In the genomic region with DNA sequence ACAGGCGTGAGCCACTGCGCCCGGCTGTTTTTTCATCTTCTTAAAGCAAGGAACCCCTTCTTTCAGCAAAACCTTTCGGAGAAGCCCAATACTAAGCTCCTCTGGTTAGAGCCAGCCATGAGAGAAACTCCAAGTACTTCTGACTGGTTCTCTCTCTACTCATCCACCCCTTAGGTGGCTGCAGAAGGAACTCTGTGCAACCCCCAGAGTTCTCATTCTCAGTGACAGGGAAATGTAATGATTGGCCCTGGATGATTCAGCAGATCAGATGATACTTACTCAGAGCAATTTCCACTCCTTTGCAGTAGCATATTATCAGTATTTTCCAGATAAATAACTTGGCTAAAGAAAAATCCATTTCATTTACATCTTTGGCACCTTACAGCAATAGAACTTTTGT, we compare ENCODE assay signal across 19 cellular contexts. TPM values are rescaled to one million over a fixed set of nuclear protein-coding genes. Genes with fewer than 3 reads are reported as not detected.
A peak's percentile ranks its signal among the peaks of the same experiment; 100 is the strongest.
DNase-seq lines count a peak whose midpoint lies in the region; ATAC-seq lines count a peak whose summit lies in the region.
"Had no signal": no experiment of that assay in that cellular context is flagged by ENCODE, and none has a peak within 500 bp of the region (broad histone marks: within the 10 kb centered on the region; RNA-seq: fewer than 3 reads in every experiment).

No MANE protein-coding gene starts in this region.

- WGBS in mesenchymal stem cell, result 94% methylated on average over 4 of the region's 4 CpGs

- no peaks in the 10 kb centered on the region for H3K9me3 ChIP-seq in mesenchymal stem cell (ENCODE audit: control insufficient read depth, low read length)
- H3K9me3 ChIP-seq: right atrium auricular region, SJSA1 had no signal

- no peak overlapping the region for H4K91ac ChIP-seq in mesenchymal stem cell (ENCODE audit: low read length)

- intact Hi-C loops in dendritic cell treated with granulocyte-macrophage colony-stimulating factor and Interleukin-4, amounts not matched to agents 40 ng/mL and 50 ng/mL, for 4 days (cut with micrococcal nuclease), result no loop called here

- no peak for ATAC-seq in GM21723 (IDR thresholded peaks at IDR 0.05; ENCODE audit: unreplicated experiment)
- ATAC-seq: activated naive CD8-positive, alpha-beta T cell treated with anti-CD3 and anti-CD28 coated beads, Interleukin-2, amount 50 U/mL, for 24 hours; stimulated activated naive CD8-positive, alpha-beta T cell treated with anti-CD3 and anti-CD28 coated beads, Interleukin-15, Interleukin-2, amounts not matched to agents 100 U/mL and 50 U/mL, for 24 hours had no signal

- no peak overlapping the region for H4K8ac ChIP-seq in mesenchymal stem cell (ENCODE audit: low read length)

- H3K9ac ChIP-seq in mesenchymal stem cell (ENCODE audit: low read length), result no peak overlapping the region

- H3K27me3 ChIP-seq in mesenchymal stem cell (ENCODE audit: control insufficient read depth in 1 of 2, insufficient read depth in 1 of 2, low read length in 2 of 2), result no peaks in the 10 kb centered on the region
- H3K27me3 ChIP-seq in H7 (ENCODE audit: control insufficient read depth, insufficient read depth, low read length), result no peaks in the 10 kb centered on the region
- H3K27me3 ChIP-seq: right atrium auricular region, SJSA1 had no signal

- H3K23ac ChIP-seq in mesenchymal stem cell (ENCODE audit: low read length in 2 of 2), result no peak overlapping the region

- peak overlapping the region; percentile 4 for H3K4me3 Mint-ChIP-seq in dendritic cell treated with granulocyte-macrophage colony-stimulating factor and Interleukin-4, amounts not matched to agents 40 ng/mL and 50 ng/mL, for 4 days
- H3K4me3 Mint-ChIP-seq: activated naive CD8-positive, alpha-beta T cell treated with anti-CD3 and anti-CD28 coated beads, Interleukin-2, amount 50 U/mL, for 24 hours; CD4-positive, CD25-positive, alpha-beta regulatory T cell had no signal

- no peak overlapping the region for H2AK5ac ChIP-seq in mesenchymal stem cell (ENCODE audit: low read length, severe bottlenecking)

- H3K27ac ChIP-seq in mesenchymal stem cell (ENCODE audit: low read length, poor library complexity, severe bottlenecking), result peak overlapping the region; percentile 52
- H3K27ac ChIP-seq: right atrium auricular region, SJSA1 had no signal

- DNase-seq in Caki2 (ENCODE audit: low read depth), result peak; percentile 78
- peak; percentile 48 for DNase-seq in OCI-M1 (lab: John Stamatoyannopoulos, UW)
- peak; percentile 53 for DNase-seq in mesenchymal stem cell
- no peak for DNase-seq in DMS153 treated with DMSO at 0.1 percent for 48 hours (lab: John Stamatoyannopoulos, UW; ENCODE audit: unreplicated experiment)
- DNase-seq in HuH-7 (ENCODE audit: low spot score), result no peak
- no peak for DNase-seq in H7
- DNase-seq: activated naive CD8-positive, alpha-beta T cell treated with anti-CD3 and anti-CD28 coated beads, Interleukin-2, amount 50 U/mL, for 24 hours; activated T-cell treated with anti-CD3 and anti-CD28 coated beads for 4 hours; CD4-positive, CD25-positive, alpha-beta regulatory T cell; KBM-7; NCI-H187 treated with DMSO at 0.1 percent for 48 hours; NCI-H774; stimulated activated CD4-positive, alpha-beta T cell treated with anti-CD3 and anti-CD28 coated beads, Interleukin-4, amount 100 ng/mL, for 1 hour; stimulated activated naive CD8-positive, alpha-beta T cell treated with anti-CD3 and anti-CD28 coated beads, Interleukin-15, Interleukin-2, amounts not matched to agents 100 U/mL and 50 U/mL, for 24 hours had no signal

- peaks cover 5% of the 10 kb centered on the region for H3K79me1 ChIP-seq in mesenchymal stem cell (replicated peaks; ENCODE audit: low read length, poor library complexity, severe bottlenecking)

- H3K18ac ChIP-seq in mesenchymal stem cell (ENCODE audit: low read depth in 1 of 2, low read length in 2 of 2), result no peak overlapping the region

- no peak overlapping the region for H2BK120ac ChIP-seq in mesenchymal stem cell (ENCODE audit: low read depth, low read length)

- in situ Hi-C loops in Caki2 (cut with HindIII; ENCODE audit: low pct_unique_long_range_greater_than_20kb, low sequenced_read_pairs), result no loop called here

- no peak overlapping the region for H3K14ac ChIP-seq in mesenchymal stem cell (ENCODE audit: low read length in 2 of 2)

- no peak overlapping the region for H2BK12ac ChIP-seq in mesenchymal stem cell (ENCODE audit: low read length in 2 of 2)

- H2BK15ac ChIP-seq in mesenchymal stem cell (ENCODE audit: low read depth, poor library complexity, severe bottlenecking), result no peak overlapping the region

- peaks cover 3% of the 10 kb centered on the region for H3K4me1 ChIP-seq in mesenchymal stem cell (ENCODE audit: control insufficient read depth, insufficient read depth, low read depth, low read length)
- H3K4me1 ChIP-seq: right atrium auricular region had no signal

- H3K27ac Mint-ChIP-seq in dendritic cell treated with granulocyte-macrophage colony-stimulating factor and Interleukin-4, amounts not matched to agents 40 ng/mL and 50 ng/mL, for 4 days, result no peak overlapping the region
- H3K27ac Mint-ChIP-seq: activated naive CD8-positive, alpha-beta T cell treated with anti-CD3 and anti-CD28 coated beads, Interleukin-2, amount 50 U/mL, for 24 hours; CD4-positive, CD25-positive, alpha-beta regulatory T cell had no signal

- peaks cover 7% of the 10 kb centered on the region for H3K4me1 Mint-ChIP-seq in dendritic cell treated with granulocyte-macrophage colony-stimulating factor and Interleukin-4, amounts not matched to agents 40 ng/mL and 50 ng/mL, for 4 days (ENCODE audit: low read depth)

- peaks cover 8% of the 10 kb centered on the region for H3K27me3 Mint-ChIP-seq in dendritic cell treated with granulocyte-macrophage colony-stimulating factor and Interleukin-4, amounts not matched to agents 40 ng/mL and 50 ng/mL, for 4 days

- no peaks in the 10 kb centered on the region for H3K9me3 Mint-ChIP-seq in dendritic cell treated with granulocyte-macrophage colony-stimulating factor and Interleukin-4, amounts not matched to agents 40 ng/mL and 50 ng/mL, for 4 days
- H3K9me3 Mint-ChIP-seq: activated naive CD8-positive, alpha-beta T cell treated with anti-CD3 and anti-CD28 coated beads, Interleukin-2, amount 50 U/mL, for 24 hours had no signal

- no peak overlapping the region for H2AFZ ChIP-seq in mesenchymal stem cell (ENCODE audit: low read depth, low read length)

- H3K4me3 ChIP-seq in mesenchymal stem cell (ENCODE audit: insufficient read depth in 1 of 2, low read depth in 1 of 2, low read length in 2 of 2) (no peak overlapping the region), H7 (ENCODE audit: insufficient read depth, low read depth, low read length) (no peak overlapping the region)
- H3K4me3 ChIP-seq: right atrium auricular region, SJSA1 had no signal

- H3K4ac ChIP-seq in mesenchymal stem cell (ENCODE audit: low read depth in 1 of 2, low read length in 2 of 2), result no peak overlapping the region

- no peak overlapping the region for H2BK5ac ChIP-seq in mesenchymal stem cell (ENCODE audit: low read depth, low read length, poor library complexity, severe bottlenecking)

- H3K36me3 ChIP-seq in mesenchymal stem cell (ENCODE audit: control insufficient read depth in 1 of 2, insufficient read depth in 2 of 2, low read depth in 1 of 2, low read length in 2 of 2) (peaks cover 0 to 8% of the 10 kb centered on the region in 2 experiments), H7 (replicated peaks; ENCODE audit: control insufficient read depth, insufficient read depth, low read length) (no peaks in the 10 kb centered on the region; the same call in 1 of the 2 replicates)
- H3K36me3 ChIP-seq: right atrium auricular region, SJSA1 had no signal

- no peaks in the 10 kb centered on the region for H3K36me3 Mint-ChIP-seq in dendritic cell treated with granulocyte-macrophage colony-stimulating factor and Interleukin-4, amounts not matched to agents 40 ng/mL and 50 ng/mL, for 4 days (ENCODE audit: low read depth)
- H3K36me3 Mint-ChIP-seq: CD4-positive, CD25-positive, alpha-beta regulatory T cell had no signal

- H3K4me2 ChIP-seq in mesenchymal stem cell (ENCODE audit: low read length, poor library complexity, severe bottlenecking), result peak overlapping the region; percentile 33

RNA-seq across cellular contexts. Expression of a gene that starts 3.1 kb away (rescaled TPM):
- 7,203 and 7,403 TPM in 2 replicates for total RNA-seq in Caki2 (2014; rRNA removed; shearing (Covaris generic); ENCODE audit: low replicate concordance)
- 14.7 TPM for polyA plus RNA-seq in mesenchymal stem cell (2013, experiment 1 of 2)
- 14.8 TPM for polyA plus RNA-seq in mesenchymal stem cell (2013, experiment 2 of 2)
- total RNA-seq in H7 (2014; rRNA removed; shearing (Covaris generic)), result 88.2 and 98.0 TPM in 2 replicates
- total RNA-seq: CD4-positive, CD25-positive, alpha-beta regulatory T cell; dermis microvascular lymphatic vessel endothelial cell had no signal

RNA-seq across cellular contexts. Expression of a gene that starts 28.8 kb away (rescaled TPM):
- total RNA-seq in Caki2 (2014; rRNA removed; shearing (Covaris generic); ENCODE audit: low replicate concordance), result 16.6 and 38.8 TPM in 2 replicates
- 32.4 TPM for polyA plus RNA-seq in mesenchymal stem cell (2013, experiment 1 of 2)
- 32.9 TPM for polyA plus RNA-seq in mesenchymal stem cell (2013, experiment 2 of 2)
- 16.6 and 19.4 TPM in 2 replicates for total RNA-seq in H7 (2014; rRNA removed; shearing (Covaris generic))

Comparison
In these comparisons a context has a peak if more than half of its experiments do, and no peak if none do; other contexts are left out.
1. DNase-seq: peak in Caki2 (single experiment), OCI-M1 (single experiment) and mesenchymal stem cell (single experiment); none in DMS153 treated with DMSO at 0.1 percent for 48 hours (single experiment), HuH-7 (single experiment) and H7 (single experiment).
2. RNA of a gene that starts 3.1 kb away (total RNA-seq): 7,203 to 7,403 TPM in Caki2; 88.2 to 98.0 TPM in H7; every median in the first group is over 10 times any median in the second.